Comparison of ENCODE assay signal across 30 cellular contexts in the genomic region with DNA sequence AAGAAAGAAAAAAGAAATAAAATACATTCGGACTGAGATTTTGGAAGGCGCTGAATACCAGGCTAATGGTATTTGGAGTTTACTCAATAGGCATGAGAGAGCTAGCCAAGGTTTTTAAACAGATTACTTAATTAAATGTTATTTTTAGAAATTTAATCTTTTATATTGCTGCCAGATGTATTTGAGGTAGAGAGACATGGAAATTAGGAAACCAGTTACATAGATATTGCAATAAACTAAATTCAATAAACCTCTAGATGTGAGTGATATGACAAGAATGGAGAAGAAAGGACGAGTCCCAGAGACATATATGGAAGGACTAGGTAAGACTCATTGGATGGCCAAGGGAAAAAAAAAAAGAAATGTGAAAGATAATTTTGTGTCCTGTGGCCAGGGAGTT. TPM values are rescaled to one million over a fixed set of nuclear protein-coding genes. Genes with fewer than 3 reads are reported as not detected.
"Had no signal": no experiment of that assay in that cellular context is flagged by ENCODE, and none has a peak within 500 bp of the region (broad histone marks: within the 10 kb centered on the region; RNA-seq: fewer than 3 reads in every experiment).

No MANE protein-coding gene starts in this region.

- H3K4me3 Mint-ChIP-seq: activated CD8-positive, alpha-beta T cell treated with anti-CD3 and anti-CD28 coated beads for 36 hours; activated naive CD4-positive, alpha-beta T cell treated with anti-CD3 and anti-CD28 coated beads for 36 hours; activated T-cell treated with anti-CD3 and anti-CD28 coated beads, Interleukin-2, amount 50 U/mL, for 4 hours; activated T-helper 1 cell treated with anti-CD3 and anti-CD28 coated beads, Interleukin-12 subunit alpha, Interleukin-12 subunit beta, Interleukin-2, Interleukin-4 antibody, amounts not matched to agents 30 ng/mL and 10 ng/mL and 1 ng/mL, durations not matched to agents 14 hours and 24 hours and 36 hours had no signal

- H3K4me1 ChIP-seq: adrenal gland, body of pancreas, breast epithelium, SJCRH30 had no signal

- DNase-seq: activated CD4-positive, alpha-beta T cell treated with anti-CD3 and anti-CD28 coated beads for 1 hour; activated CD4-positive, alpha-beta T cell treated with anti-CD3 and anti-CD28 coated beads for 48 hours; activated CD4-positive, CD25-positive, alpha-beta regulatory T cell; activated CD8-positive, alpha-beta T cell treated with anti-CD3 and anti-CD28 coated beads for 36 hours; activated gamma-delta T cell treated with Interleukin-2 at 50 U/mL for 16 hours; activated naive CD4-positive, alpha-beta T cell treated with anti-CD3 and anti-CD28 coated beads for 36 hours; activated T-cell treated with anti-CD3 and anti-CD28 coated beads, Interleukin-2, amount 50 U/mL, for 4 hours; adrenal gland; body of pancreas; cerebellar nuclear complex; NCI-H1048; NCI-H1105 treated with DMSO at 0.1 percent for 48 hours; NCI-H1436; NCI-H1694; NCI-H1930; NCI-H2081 treated with DMSO at 0.1 percent for 48 hours; NCI-H226; NCI-H446 treated with DMSO at 0.1 percent for 48 hours; NCI-H524 treated with DMSO at 0.1 percent for 48 hours; SHP77; SJCRH30; SW 1271; T-helper 1 cell; T1000; WERI-Rb-1 had no signal

- H3K36me3 ChIP-seq: adrenal gland, breast epithelium, WERI-Rb-1 had no signal

- ATAC-seq: activated CD8-positive, alpha-beta T cell treated with anti-CD3 and anti-CD28 coated beads for 36 hours; activated naive CD4-positive, alpha-beta T cell treated with anti-CD3 and anti-CD28 coated beads, Interleukin-2, amount 50 U/mL, for 72 hours; activated T-cell treated with anti-CD3 and anti-CD28 coated beads, Interleukin-2, amount 50 U/mL, for 4 hours; body of pancreas; Panc1 had no signal

- H3K27me3 Mint-ChIP-seq: activated CD8-positive, alpha-beta T cell treated with anti-CD3 and anti-CD28 coated beads for 36 hours had no signal

- H3K4me3 ChIP-seq: adrenal gland, body of pancreas, breast epithelium, SJCRH30 had no signal

- H3K27ac ChIP-seq: adrenal gland, body of pancreas, breast epithelium, SJCRH30, WERI-Rb-1 had no signal

- H3K9me3 ChIP-seq: adrenal gland, body of pancreas, breast epithelium, SJCRH30 had no signal

- H3K27ac Mint-ChIP-seq: activated CD8-positive, alpha-beta T cell treated with anti-CD3 and anti-CD28 coated beads for 36 hours; activated naive CD4-positive, alpha-beta T cell treated with anti-CD3 and anti-CD28 coated beads for 36 hours; activated T-helper 1 cell treated with anti-CD3 and anti-CD28 coated beads, Interleukin-12 subunit alpha, Interleukin-12 subunit beta, Interleukin-2, Interleukin-4 antibody, amounts not matched to agents 30 ng/mL and 10 ng/mL and 1 ng/mL, durations not matched to agents 14 hours and 24 hours and 36 hours had no signal

- H3K9me3 Mint-ChIP-seq: activated CD8-positive, alpha-beta T cell treated with anti-CD3 and anti-CD28 coated beads for 36 hours; activated naive CD4-positive, alpha-beta T cell treated with anti-CD3 and anti-CD28 coated beads for 36 hours; activated T-cell treated with anti-CD3 and anti-CD28 coated beads, Interleukin-2, amount 50 U/mL, for 4 hours; activated T-helper 1 cell treated with anti-CD3 and anti-CD28 coated beads, Interleukin-12 subunit alpha, Interleukin-12 subunit beta, Interleukin-2, Interleukin-4 antibody, amounts not matched to agents 30 ng/mL and 10 ng/mL and 1 ng/mL, durations not matched to agents 14 hours and 24 hours and 36 hours had no signal

- H3K27me3 ChIP-seq: body of pancreas, SJCRH30 had no signal

RNA-seq across cellular contexts. Expression of gene IL13RA1, which starts 38.5 kb away (rescaled TPM):
- total RNA-seq: T-helper 2 cell treated with Interferon-gamma antibody and Interleukin-4, amounts not matched to agents 100 ng/mL and 5 ng/mL, for 36 hours had no signal
